23 cellular contexts compared by ENCODE assay signal in genomic region chr17:26731005-26731921, GRCh38.
DNase-seq lines count a peak whose midpoint lies in the region; ATAC-seq, FAIRE-seq and TF ChIP-seq lines count a peak whose summit lies in the region.
"Had no signal": no experiment of that assay in that cellular context is flagged by ENCODE, and none has a peak within 500 bp of the region (broad histone marks: within the 10 kb centered on the region; RNA-seq: fewer than 3 reads in every experiment).

No MANE protein-coding gene starts in this region.

- no peak for TF ChIP-seq POLR2A in HepG2 (IDR thresholded peaks at IDR 0.05; ENCODE audit: insufficient read depth in 1 of 2, low read depth in 2 of 2, low read length in 2 of 2)

- no peak for TF ChIP-seq RAD21 in HepG2 (CRISPR knock-in tag; IDR thresholded peaks at IDR 0.05)

- TF ChIP-seq CTCF in HepG2 (CRISPR knock-in tag; IDR thresholded peaks at IDR 0.05) (no peak), type B pancreatic cell (conservative IDR thresholded peaks at IDR 0.05) (no peak)

- CTCF ChIA-PET in HepG2 (lab: Yijun Ruan, JAX; ENCODE audit: low intra/inter-chr PET ratio, low total read pairs) = no interaction called here

- DNase-seq in ELF-1 (ENCODE audit: low read depth, low spot score) (peak; percentile 1), NCI-H748 treated with DMSO at 0.1 percent for 48 hours (lab: John Stamatoyannopoulos, UW) (peak; percentile 1), HepG2 (ENCODE audit: low spot score) (no peak), type B pancreatic cell (ENCODE audit: extremely low spot score, unreplicated experiment) (peak; percentile 68), GM19239 (ENCODE audit: insufficient read length, low spot score) (no peak)
- DNase-seq in stimulated activated CD4-positive, alpha-beta T cell treated with anti-CD3 and anti-CD28 coated beads, Interleukin-4, amount 100 ng/mL, for 1 hour = no peak
- no peak for DNase-seq in T-helper 2 cell treated with Interferon-gamma antibody and Interleukin-4, amounts not matched to agents 5 μg/mL and 100 μg/mL, for 36 hours (ENCODE audit: low spot score)
- DNase-seq: AML-193, Caco-2, DMS53, HCEC 1CT, MV-4-11, NCI-H1417, NCI-H2029, NCI-H2171, NCI-H446 treated with DMSO at 0.1 percent for 48 hours, NCI-H774, PC-9 had no signal

- intact Hi-C loops in HepG2 (cut with micrococcal nuclease; ENCODE audit: unreplicated experiment) = no loop called here

- H3K9me3 Mint-ChIP-seq in type B pancreatic cell = peaks cover 9% of the 10 kb centered on the region
- H3K9me3 Mint-ChIP-seq in T-helper 2 cell treated with Interferon-gamma antibody and Interleukin-4, amounts not matched to agents 5 μg/mL and 100 μg/mL, for 36 hours = peaks cover 39% of the 10 kb centered on the region

- H3K36me3 ChIP-seq in HepG2 (replicated peaks in 1 of 2; ENCODE audit: control insufficient read depth in 1 of 2, insufficient read depth in 2 of 2, low read length in 2 of 2) = no peaks in the 10 kb centered on the region
- H3K36me3 ChIP-seq: SJSA1 had no signal

- H3K4me3 ChIP-seq in HepG2 (replicated peaks in 1 of 3; ENCODE audit: insufficient read depth in 1 of 3, low read depth in 2 of 3, low read length in 3 of 3) = no peak overlapping the region
- H3K4me3 ChIP-seq: K562, PC-9, SJSA1 had no signal

- H3K27me3 ChIP-seq in HepG2 (ENCODE audit: control insufficient read depth in 1 of 2, insufficient read depth in 2 of 2, low read length in 2 of 2) = no peaks in the 10 kb centered on the region
- H3K27me3 ChIP-seq: SJSA1 had no signal

- no peak for FAIRE-seq in HepG2 (lab: Jason Lieb, UNC)
- FAIRE-seq in GM19239 (lab: Jason Lieb, UNC) = no peak
- FAIRE-seq: HTR-8/SVneo, K562 had no signal

- H3K79me2 ChIP-seq in HepG2 (ENCODE audit: insufficient read depth, low read length) = no peaks in the 10 kb centered on the region

- no TSS peak for BruUV-seq in HepG2 (replicated peaks; lab: Mats Ljungman, UMichigan)

- peaks cover 20% of the 10 kb centered on the region; the same call in 1 of the 2 replicates for H3K9me3 ChIP-seq in HepG2 (ENCODE audit: low read length)
- H3K9me3 ChIP-seq: SJSA1 had no signal

- no peaks in the 10 kb centered on the region for H3K4me1 ChIP-seq in HepG2 (ENCODE audit: insufficient read depth, low read length)
- H3K4me1 ChIP-seq: Caco-2, SJSA1 had no signal

- H3K27me3 Mint-ChIP-seq in type B pancreatic cell = no peaks in the 10 kb centered on the region
- no peaks in the 10 kb centered on the region for H3K27me3 Mint-ChIP-seq in T-helper 2 cell treated with Interferon-gamma antibody and Interleukin-4, amounts not matched to agents 5 μg/mL and 100 μg/mL, for 36 hours (ENCODE audit: low read depth)

- WGBS in HepG2 (ENCODE audit: low lambda C conversion rate) = 81% methylated on average over 92 of the region's 96 CpGs

- no peak overlapping the region for H3K27ac ChIP-seq in HepG2 (ENCODE audit: extremely low read length, insufficient read depth, low read length)
- H3K27ac ChIP-seq: HL-60, PC-9, SJSA1 had no signal

- POLR2A ChIA-PET in HepG2 (lab: Yijun Ruan, JAX) = no interaction called here

- in situ Hi-C loops in HepG2 (cut with HindIII; ENCODE audit: extremely low pct_ligation_motif_present, low pct_unique_long_range_greater_than_20kb) = no loop called here

- no peak overlapping the region for H3K4me3 Mint-ChIP-seq in type B pancreatic cell
- H3K4me3 Mint-ChIP-seq in T-helper 2 cell treated with Interferon-gamma antibody and Interleukin-4, amounts not matched to agents 5 μg/mL and 100 μg/mL, for 36 hours = no peak overlapping the region

- TF ChIP-seq EP300 in HepG2 (IDR thresholded peaks at IDR 0.05; ENCODE audit: low read depth in 2 of 2, low read length in 2 of 2) (no peak), HepG2 (CRISPR knock-in tag; IDR thresholded peaks at IDR 0.05; ENCODE audit: borderline replicate concordance) (no peak)

- H3K36me3 Mint-ChIP-seq in type B pancreatic cell = peaks cover 4% of the 10 kb centered on the region
- H3K36me3 Mint-ChIP-seq in T-helper 2 cell treated with Interferon-gamma antibody and Interleukin-4, amounts not matched to agents 5 μg/mL and 100 μg/mL, for 36 hours (ENCODE audit: low read depth) = peaks cover 3% of the 10 kb centered on the region
- H3K36me3 Mint-ChIP-seq: CD14-positive monocyte had no signal

- no peak for ATAC-seq in HepG2
- ATAC-seq: K562 had no signal

- no peak overlapping the region for H3K4me2 ChIP-seq in HepG2 (ENCODE audit: low read depth, low read length)
- H3K4me2 ChIP-seq: PC-9 had no signal

- no peaks in the 10 kb centered on the region for H4K20me1 ChIP-seq in HepG2 (ENCODE audit: insufficient read depth, low read length)

- no peak overlapping the region for H2AFZ ChIP-seq in HepG2 (ENCODE audit: low read length)
- H2AFZ ChIP-seq: PC-9 had no signal

- no peak overlapping the region for H3K9ac ChIP-seq in HepG2 (ENCODE audit: insufficient read depth, low read depth, low read length)

- no peak overlapping the region for H3K27ac Mint-ChIP-seq in type B pancreatic cell
- no peak overlapping the region for H3K27ac Mint-ChIP-seq in T-helper 2 cell treated with Interferon-gamma antibody and Interleukin-4, amounts not matched to agents 5 μg/mL and 100 μg/mL, for 36 hours
- H3K27ac Mint-ChIP-seq: CD14-positive monocyte had no signal

- H3K4me1 Mint-ChIP-seq in type B pancreatic cell (ENCODE audit: unreplicated experiment) = no peaks in the 10 kb centered on the region
- no peaks in the 10 kb centered on the region for H3K4me1 Mint-ChIP-seq in T-helper 2 cell treated with Interferon-gamma antibody and Interleukin-4, amounts not matched to agents 5 μg/mL and 100 μg/mL, for 36 hours (ENCODE audit: low read depth)
- H3K4me1 Mint-ChIP-seq: CD14-positive monocyte had no signal

TF ChIP-seq in HepG2, 621 proteins besides CTCF, POLR2A, EP300 and RAD21:
- peak; percentile 68; the same call in 1 of the 2 replicates for TF ChIP-seq MAFF (IDR thresholded peaks at IDR 0.05; ENCODE audit: low read depth, low read length)
- TF ChIP-seq, protein P1, sequence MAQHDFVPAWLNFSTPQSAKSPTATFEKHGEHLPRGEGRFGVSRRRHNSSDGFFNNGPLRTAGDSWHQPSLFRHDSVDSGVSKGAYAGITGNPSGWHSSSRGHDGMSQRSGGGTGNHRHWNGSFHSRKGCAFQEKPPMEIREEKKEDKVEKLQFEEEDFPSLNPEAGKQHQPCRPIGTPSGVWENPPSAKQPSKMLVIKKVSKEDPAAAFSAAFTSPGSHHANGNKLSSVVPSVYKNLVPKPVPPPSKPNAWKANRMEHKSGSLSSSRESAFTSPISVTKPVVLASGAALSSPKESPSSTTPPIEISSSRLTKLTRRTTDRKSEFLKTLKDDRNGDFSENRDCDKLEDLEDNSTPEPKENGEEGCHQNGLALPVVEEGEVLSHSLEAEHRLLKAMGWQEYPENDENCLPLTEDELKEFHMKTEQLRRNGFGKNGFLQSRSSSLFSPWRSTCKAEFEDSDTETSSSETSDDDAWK (CRISPR knock-in tag; IDR thresholded peaks at IDR 0.05) = no peak
- peak; percentile 73 to 83 for TF ChIP-seq MAFK (conservative IDR thresholded peaks at IDR 0.05 in 1 of 2, IDR thresholded peaks at IDR 0.05 in 1 of 2; ENCODE audit: low read length in 2 of 2)

Comparison
In these comparisons a context has a peak if more than half of its experiments do, and no peak if none do; other contexts are left out.
1. DNase-seq: peak in ELF-1 (single experiment), NCI-H748 treated with DMSO at 0.1 percent for 48 hours (single experiment) and type B pancreatic cell (single experiment); none in HepG2 (single experiment), stimulated activated CD4-positive, alpha-beta T cell treated with anti-CD3 and anti-CD28 coated beads, Interleukin-4, amount 100 ng/mL, for 1 hour (single experiment), GM19239 (single experiment) and T-helper 2 cell treated with Interferon-gamma antibody and Interleukin-4, amounts not matched to agents 5 μg/mL and 100 μg/mL, for 36 hours (single experiment).